In genomic region chr6:119637768-119638167, GRCh38 we compare ENCODE assay signal across 18 cellular contexts.
"Had no signal": no experiment of that assay in that cellular context is flagged by ENCODE, and none has a peak within 500 bp of the region (broad histone marks: within the 10 kb centered on the region; RNA-seq: fewer than 3 reads in every experiment).

No MANE protein-coding gene starts in this region.

- DNase-seq: activated CD4-positive, alpha-beta T cell treated with anti-CD3 and anti-CD28 coated beads, Interleukin-2, amount 10 ng/mL, durations not matched to agents 24 days and 14 days; activated CD8-positive, alpha-beta T cell treated with anti-CD3 and anti-CD28 coated beads, Interleukin-2, amount 10 ng/mL, durations not matched to agents 7 days and 5 days; activated T-cell treated with anti-CD3 and anti-CD28 coated beads, Interleukin-2, amount 50 U/mL, for 1 hour; central memory CD4-positive, alpha-beta T cell; dermis blood vessel endothelial cell; effector CD8-positive, alpha-beta T cell; foreskin keratinocyte; immature natural killer cell; kidney glomerular epithelial cell; naive B cell; sigmoid colon; stimulated activated CD4-positive, alpha-beta T cell treated with anti-CD3 and anti-CD28 coated beads, Interleukin-15, amount 100 ng/mL, for 24 hours; stimulated activated naive B cell treated with anti-CD40 and anti-IgM and Interleukin-4, amounts not matched to agents 10 μg/mL and 1 μg/mL and 100 μg/mL, for 72 hours; testis; trophoblast cell; uterus had no signal

- ATAC-seq: activated CD4-positive, CD25-positive, alpha-beta regulatory T cell treated with anti-CD3 and anti-CD28 coated beads, Interleukin-2, amount 50 U/mL, for 24 hours; activated CD8-positive, alpha-beta T cell treated with anti-CD3 and anti-CD28 coated beads, Interleukin-2, amount 10 ng/mL, durations not matched to agents 7 days and 5 days; foreskin keratinocyte; left lung; stimulated activated naive B cell treated with anti-CD40 and anti-IgM and Interleukin-4, amounts not matched to agents 10 μg/mL and 1 μg/mL and 100 μg/mL, for 72 hours had no signal
